8 cellular contexts compared by ENCODE assay signal in genomic region chr17:28746611-28747045, GRCh38. TPM values are rescaled to one million over a fixed set of nuclear protein-coding genes. Genes with fewer than 3 reads are reported as not detected.
DNase-seq lines count a peak whose midpoint lies in the region; ATAC-seq and TF ChIP-seq lines count a peak whose summit lies in the region.

No MANE protein-coding gene starts in this region.

- H3K9me3 ChIP-seq in CD4-positive, CD25-positive, alpha-beta regulatory T cell (ENCODE audit: control insufficient read depth in 2 of 2, low read length in 2 of 2) = no peaks in the 10 kb centered on the region
- no peaks in the 10 kb centered on the region for H3K9me3 ChIP-seq in Loucy (ENCODE audit: insufficient read depth, low read depth, low read length)

- H3K4me3 Mint-ChIP-seq in CD4-positive, CD25-positive, alpha-beta regulatory T cell = peak overlapping the region; percentile 90 to 97 (median 93)

- H3K9ac ChIP-seq in Loucy (ENCODE audit: low read depth, low read length, poor library complexity, severe bottlenecking) = peak overlapping the region; percentile 82

- H3K4me1 Mint-ChIP-seq in CD4-positive, CD25-positive, alpha-beta regulatory T cell = peaks cover 0 to 36% (median 7%) of the 10 kb centered on the region in 4 donors

- no peak for DNase-seq in CD4-positive, CD25-positive, alpha-beta regulatory T cell
- DNase-seq in astrocyte of the cerebellum (ENCODE audit: low read depth) (no peak), medulla oblongata (ENCODE audit: extremely low spot score) (peak; percentile 63), UCSD-AML1 (lab: John Stamatoyannopoulos, UW; ENCODE audit: unreplicated experiment) (no peak), HPDE6-E6E7 (ENCODE audit: extremely low spot score) (no peak)

- 61% methylated on average over 5 of the region's 5 CpGs for WGBS in urinary bladder

- no peak for TF ChIP-seq CTCF in Loucy (conservative IDR thresholded peaks at IDR 0.05; ENCODE audit: low read length)
- no peak for TF ChIP-seq CTCF in astrocyte of the cerebellum (IDR thresholded peaks at IDR 0.05; ENCODE audit: low read depth, low read length, missing control alignments)

- peaks cover 38% of the 10 kb centered on the region for H3K4me1 ChIP-seq in CD4-positive, CD25-positive, alpha-beta regulatory T cell (ENCODE audit: control insufficient read depth, insufficient read depth, low read length, poor library complexity, severe bottlenecking)
- H3K4me1 ChIP-seq in Loucy (ENCODE audit: insufficient read depth, low read length, poor library complexity, severe bottlenecking) = peaks cover 33% of the 10 kb centered on the region
- H3K4me1 ChIP-seq in urinary bladder (ENCODE audit: insufficient read depth) = no peaks in the 10 kb centered on the region

- no peaks in the 10 kb centered on the region for H3F3A ChIP-seq in Loucy (ENCODE audit: low read depth)

- H3K27me3 Mint-ChIP-seq in CD4-positive, CD25-positive, alpha-beta regulatory T cell = no peaks in the 10 kb centered on the region

- H4K20me1 ChIP-seq in Loucy (ENCODE audit: insufficient read depth, low read length, poor library complexity, severe bottlenecking) = peaks cover 40% of the 10 kb centered on the region

- H2AFZ ChIP-seq in Loucy (ENCODE audit: low read length) = no peak overlapping the region

- H3K36me3 ChIP-seq in CD4-positive, CD25-positive, alpha-beta regulatory T cell (ENCODE audit: control insufficient read depth, insufficient read depth, low read length) = peaks cover 14% of the 10 kb centered on the region
- H3K36me3 ChIP-seq in Loucy (ENCODE audit: insufficient read depth, low read length) = peaks cover 25% of the 10 kb centered on the region; the same call in 1 of the 2 replicates
- H3K36me3 ChIP-seq in urinary bladder (ENCODE audit: insufficient read depth) = no peaks in the 10 kb centered on the region

- no peak for ATAC-seq in CD4-positive, CD25-positive, alpha-beta regulatory T cell (ENCODE audit: low read depth in 2 of 2)
- ATAC-seq in GM21526 (IDR thresholded peaks at IDR 0.05; ENCODE audit: low FRiP score, unreplicated experiment) = no peak

- H3K9me2 ChIP-seq in Loucy (replicated peaks; ENCODE audit: low read depth, low read length) = no peaks in the 10 kb centered on the region

- peaks cover 44% of the 10 kb centered on the region for H3K79me2 ChIP-seq in Loucy (ENCODE audit: insufficient read depth, low read length)

- H3K27ac ChIP-seq in CD4-positive, CD25-positive, alpha-beta regulatory T cell (ENCODE audit: insufficient read depth, low read length, poor library complexity, severe bottlenecking) = peak overlapping the region; percentile 19
- H3K27ac ChIP-seq in urinary bladder (ENCODE audit: low read depth) = peak overlapping the region; percentile 57

- H3K9me3 Mint-ChIP-seq in CD4-positive, CD25-positive, alpha-beta regulatory T cell = no peaks in the 10 kb centered on the region

- H3K27me3 ChIP-seq in CD4-positive, CD25-positive, alpha-beta regulatory T cell (ENCODE audit: control insufficient read depth, insufficient read depth, low read length) = no peaks in the 10 kb centered on the region
- H3K27me3 ChIP-seq in Loucy (ENCODE audit: insufficient read depth, low read length, poor library complexity, severe bottlenecking) = no peaks in the 10 kb centered on the region

- peak overlapping the region; percentile 86 for H3K4me2 ChIP-seq in Loucy (ENCODE audit: low read depth, low read length, poor library complexity, severe bottlenecking)

- H3K27ac Mint-ChIP-seq in CD4-positive, CD25-positive, alpha-beta regulatory T cell = peak overlapping the region; percentile 69 to 91 (median 74)

- in situ Hi-C loops in astrocyte of the cerebellum (cut with HindIII; ENCODE audit: low sequenced_read_pairs) = loop anchor here (5.0 kb wide), 1 partner anchor 41 kb away; no protein-coding TSS in a partner anchor

- H3K36me3 Mint-ChIP-seq in CD4-positive, CD25-positive, alpha-beta regulatory T cell = no peaks in the 10 kb centered on the region

- H3K4me3 ChIP-seq in CD4-positive, CD25-positive, alpha-beta regulatory T cell (ENCODE audit: low read depth, low read length) = no peak overlapping the region
- H3K4me3 ChIP-seq in Loucy (ENCODE audit: low read length, poor library complexity, severe bottlenecking) (peak overlapping the region; percentile 93), astrocyte of the cerebellum (ENCODE audit: low read depth, low read length) (peak overlapping the region; percentile 65), urinary bladder (ENCODE audit: low read depth, low read length) (no peak overlapping the region)

RNA-seq across cellular contexts. Expression of gene TRAF4, which starts 2.8 kb away (rescaled TPM):
- 320 TPM for total RNA-seq in CD4-positive, CD25-positive, alpha-beta regulatory T cell
- polyA plus RNA-seq in CD4-positive, CD25-positive, alpha-beta regulatory T cell = 1 to 10 TPM; 1.1 to 2.9 (median 1.7) TPM
- total RNA-seq in urinary bladder = 14.7 TPM
- polyA plus RNA-seq in urinary bladder = 22.8 TPM

RNA-seq across cellular contexts. Expression of gene NEK8, which starts 18.0 kb away (rescaled TPM):
- total RNA-seq in CD4-positive, CD25-positive, alpha-beta regulatory T cell = 7.5 TPM
- 1 to 10 TPM; 1.8 to 2.6 (median 2.0) TPM for polyA plus RNA-seq in CD4-positive, CD25-positive, alpha-beta regulatory T cell
- 3.2 TPM for total RNA-seq in urinary bladder
- 2.1 TPM for polyA plus RNA-seq in urinary bladder

RNA-seq across cellular contexts. Expression of gene TLCD1, which starts 20.6 kb away (rescaled TPM):
- total RNA-seq in CD4-positive, CD25-positive, alpha-beta regulatory T cell = 1.3 TPM
- not detected for polyA plus RNA-seq in CD4-positive, CD25-positive, alpha-beta regulatory T cell
- total RNA-seq in urinary bladder = 1.7 TPM
- polyA plus RNA-seq in urinary bladder = 5.1 TPM

RNA-seq across cellular contexts. Expression of gene RPL23A, which starts 26.8 kb away (rescaled TPM):
- total RNA-seq in CD4-positive, CD25-positive, alpha-beta regulatory T cell = 2,050 TPM
- polyA plus RNA-seq in CD4-positive, CD25-positive, alpha-beta regulatory T cell = 1,000 to 10,000 TPM; 4,206 to 5,707 (median 4,669) TPM
- 428 TPM for total RNA-seq in urinary bladder
- 1,648 TPM for polyA plus RNA-seq in urinary bladder

RNA-seq across cellular contexts. Expression of gene RAB34, which starts 29.0 kb away (rescaled TPM):
- total RNA-seq in CD4-positive, CD25-positive, alpha-beta regulatory T cell = 4.0 TPM
- 10 to 100 TPM in 1 of 4 donors, 1 to 10 TPM in 3; 6.6 to 11.5 (median 6.9) TPM for polyA plus RNA-seq in CD4-positive, CD25-positive, alpha-beta regulatory T cell
- 63.7 TPM for total RNA-seq in urinary bladder
- 170 TPM for polyA plus RNA-seq in urinary bladder

Comparison
In these comparisons a context has a peak if more than half of its experiments do, and no peak if none do; other contexts are left out.
1. H3K4me3 ChIP-seq: peak in Loucy (single experiment) and astrocyte of the cerebellum (single experiment); none in CD4-positive, CD25-positive, alpha-beta regulatory T cell (single experiment) and urinary bladder (single experiment).
2. RNA of gene TRAF4, which starts 2.8 kb away (total RNA-seq): 320 TPM in CD4-positive, CD25-positive, alpha-beta regulatory T cell (single experiment); 14.7 TPM in urinary bladder (single experiment); every median in the first group is over 10 times any median in the second.